33 cellular contexts compared by ENCODE assay signal in genomic region chr1:14909273-14909672, GRCh38.
"Had no signal": no experiment of that assay in that cellular context is flagged by ENCODE, and none has a peak within 500 bp of the region (broad histone marks: within the 10 kb centered on the region; RNA-seq: fewer than 3 reads in every experiment).

No MANE protein-coding gene starts in this region.

- H3K27me3 ChIP-seq: ascending aorta, esophagus muscularis mucosa had no signal

- H3K27ac ChIP-seq: esophagus muscularis mucosa, WERI-Rb-1 had no signal

- H3K9me3 ChIP-seq: ascending aorta, esophagus muscularis mucosa had no signal

- H3K36me3 Mint-ChIP-seq: activated CD4-positive, alpha-beta memory T cell treated with anti-CD3 and anti-CD28 coated beads for 36 hours; activated CD8-positive, alpha-beta memory T cell treated with anti-CD3 and anti-CD28 coated beads, Interleukin-2, amount 10 ng/mL, durations not matched to agents 7 days and 5 days; activated naive CD4-positive, alpha-beta T cell treated with anti-CD3 and anti-CD28 coated beads, Interleukin-2, amount 10 ng/mL, durations not matched to agents 7 days and 5 days; activated naive CD4-positive, alpha-beta T cell treated with anti-CD3 and anti-CD28 coated beads, Interleukin-2, amount 50 U/mL, for 72 hours; activated naive CD8-positive, alpha-beta T cell treated with anti-CD3 and anti-CD28 coated beads, Interleukin-2, amount 10 ng/mL, durations not matched to agents 7 days and 5 days; brain had no signal

- H3K27me3 Mint-ChIP-seq: activated CD4-positive, alpha-beta T cell treated with anti-CD3 and anti-CD28 coated beads, Interleukin-2, amount 10 ng/mL, durations not matched to agents 24 days and 14 days; activated CD8-positive, alpha-beta memory T cell treated with anti-CD3 and anti-CD28 coated beads, Interleukin-2, amount 10 ng/mL, durations not matched to agents 7 days and 5 days; activated naive CD8-positive, alpha-beta T cell treated with anti-CD3 and anti-CD28 coated beads, Interleukin-2, amount 10 ng/mL, durations not matched to agents 7 days and 5 days; brain had no signal

- FAIRE-seq: bronchial epithelial cell, frontal cortex had no signal

- H3K4me1 Mint-ChIP-seq: activated CD4-positive, alpha-beta T cell treated with anti-CD3 and anti-CD28 coated beads for 36 hours; activated CD4-positive, alpha-beta T cell treated with anti-CD3 and anti-CD28 coated beads, Interleukin-2, amount 10 ng/mL, durations not matched to agents 24 days and 14 days; activated CD8-positive, alpha-beta memory T cell treated with anti-CD3 and anti-CD28 coated beads, Interleukin-2, amount 10 ng/mL, durations not matched to agents 7 days and 5 days; activated naive CD4-positive, alpha-beta T cell treated with anti-CD3 and anti-CD28 coated beads, Interleukin-2, amount 10 ng/mL, durations not matched to agents 7 days and 5 days; activated naive CD8-positive, alpha-beta T cell treated with anti-CD3 and anti-CD28 coated beads, Interleukin-2, amount 10 ng/mL, durations not matched to agents 7 days and 5 days; central memory CD8-positive, alpha-beta T cell; T-helper 17 cell had no signal

- H3K36me3 ChIP-seq: ascending aorta, esophagus muscularis mucosa, WERI-Rb-1 had no signal

- H3K27ac Mint-ChIP-seq: activated CD4-positive, alpha-beta memory T cell treated with anti-CD3 and anti-CD28 coated beads for 36 hours; activated CD4-positive, alpha-beta T cell treated with anti-CD3 and anti-CD28 coated beads for 36 hours; activated CD4-positive, alpha-beta T cell treated with anti-CD3 and anti-CD28 coated beads, Interleukin-2, amount 10 ng/mL, durations not matched to agents 24 days and 14 days; activated CD8-positive, alpha-beta memory T cell treated with anti-CD3 and anti-CD28 coated beads, Interleukin-2, amount 10 ng/mL, durations not matched to agents 7 days and 5 days; activated CD8-positive, alpha-beta T cell treated with anti-CD3 and anti-CD28 coated beads, Interleukin-2, amount 10 ng/mL, durations not matched to agents 7 days and 5 days; activated naive CD4-positive, alpha-beta T cell treated with anti-CD3 and anti-CD28 coated beads, Interleukin-2, amount 10 ng/mL, durations not matched to agents 7 days and 5 days; activated naive CD4-positive, alpha-beta T cell treated with anti-CD3 and anti-CD28 coated beads, Interleukin-2, amount 50 U/mL, for 72 hours; activated naive CD8-positive, alpha-beta T cell treated with anti-CD3 and anti-CD28 coated beads, Interleukin-2, amount 10 ng/mL, durations not matched to agents 7 days and 5 days; activated T-helper 1 cell treated with anti-CD3 and anti-CD28 coated beads, Interleukin-12 subunit alpha, Interleukin-12 subunit beta, Interleukin-2, Interleukin-4 antibody, amounts not matched to agents 30 ng/mL and 10 ng/mL and 1 ng/mL, durations not matched to agents 14 hours and 24 hours and 36 hours; activated T-helper 2 cell treated with anti-CD3 and anti-CD28 coated beads, Interferon-gamma antibody, Interleukin-2, Interleukin-4, amounts not matched to agents 10 μg/mL and 5 μg/mL and 100 μg/mL, durations not matched to agents 14 hours and 24 hours and 36 hours; effector memory CD8-positive, alpha-beta T cell; T-helper 17 cell; T-helper 2 cell treated with Interferon-gamma antibody and Interleukin-4, amounts not matched to agents 5 μg/mL and 100 μg/mL, for 36 hours had no signal

- H3K4me3 Mint-ChIP-seq: activated CD4-positive, alpha-beta memory T cell treated with anti-CD3 and anti-CD28 coated beads for 36 hours; activated CD4-positive, alpha-beta T cell treated with anti-CD3 and anti-CD28 coated beads for 36 hours; activated CD4-positive, alpha-beta T cell treated with anti-CD3 and anti-CD28 coated beads, Interleukin-2, amount 10 ng/mL, durations not matched to agents 24 days and 14 days; activated CD8-positive, alpha-beta memory T cell treated with anti-CD3 and anti-CD28 coated beads, Interleukin-2, amount 10 ng/mL, durations not matched to agents 7 days and 5 days; activated CD8-positive, alpha-beta T cell treated with anti-CD3 and anti-CD28 coated beads, Interleukin-2, amount 10 ng/mL, durations not matched to agents 7 days and 5 days; activated naive CD4-positive, alpha-beta T cell treated with anti-CD3 and anti-CD28 coated beads, Interleukin-2, amount 10 ng/mL, durations not matched to agents 7 days and 5 days; activated naive CD8-positive, alpha-beta T cell treated with anti-CD3 and anti-CD28 coated beads, Interleukin-2, amount 10 ng/mL, durations not matched to agents 7 days and 5 days; activated T-helper 1 cell treated with anti-CD3 and anti-CD28 coated beads, Interleukin-12 subunit alpha, Interleukin-12 subunit beta, Interleukin-2, Interleukin-4 antibody, amounts not matched to agents 30 ng/mL and 10 ng/mL and 1 ng/mL, durations not matched to agents 14 hours and 24 hours and 36 hours; brain; central memory CD8-positive, alpha-beta T cell; effector memory CD8-positive, alpha-beta T cell; T-helper 17 cell; T-helper 2 cell treated with Interferon-gamma antibody and Interleukin-4, amounts not matched to agents 5 μg/mL and 100 μg/mL, for 36 hours had no signal

- DNase-seq: activated CD4-positive, alpha-beta memory T cell treated with anti-CD3 and anti-CD28 coated beads for 36 hours; activated CD4-positive, alpha-beta T cell treated with anti-CD3 and anti-CD28 coated beads for 36 hours; activated CD4-positive, alpha-beta T cell treated with anti-CD3 and anti-CD28 coated beads, Interleukin-2, amount 10 ng/mL, durations not matched to agents 24 days and 14 days; activated CD4-positive, CD25-positive, alpha-beta regulatory T cell; activated CD4-positive, CD25-positive, alpha-beta regulatory T cell treated with anti-CD3 and anti-CD28 coated beads, Interleukin-2, amount 50 U/mL, for 72 hours; activated CD8-positive, alpha-beta memory T cell treated with anti-CD3 and anti-CD28 coated beads, Interleukin-2, amount 10 ng/mL, durations not matched to agents 7 days and 5 days; activated CD8-positive, alpha-beta memory T cell treated with anti-CD3 and anti-CD28 coated beads, Interleukin-2, amount 50 U/mL, for 4 hours; activated CD8-positive, alpha-beta T cell treated with anti-CD3 and anti-CD28 coated beads, Interleukin-2, amount 10 ng/mL, durations not matched to agents 7 days and 5 days; activated effector memory CD4-positive, alpha-beta T cell treated with anti-CD3 and anti-CD28 coated beads, Interleukin-2, amount 50 U/mL, for 16 hours; activated naive CD4-positive, alpha-beta T cell treated with anti-CD3 and anti-CD28 coated beads, Interleukin-2, amount 10 ng/mL, durations not matched to agents 7 days and 5 days; activated naive CD8-positive, alpha-beta T cell treated with anti-CD3 and anti-CD28 coated beads, Interleukin-2, amount 10 ng/mL, durations not matched to agents 7 days and 5 days; activated T-cell treated with anti-CD3 and anti-CD28 coated beads, Interleukin-2, amount 50 U/mL, for 1 hour; activated T-cell treated with anti-CD3 and anti-CD28 coated beads, Interleukin-2, amount 50 U/mL, for 48 hours; cortex of kidney; dermis blood vessel endothelial cell; effector CD4-positive, alpha-beta T cell; effector memory CD8-positive, alpha-beta T cell; erythroblast; head of caudate nucleus; T-helper 1 cell; T-helper 17 cell; T1000; WERI-Rb-1 had no signal

- H3K9me3 Mint-ChIP-seq: activated CD4-positive, alpha-beta memory T cell treated with anti-CD3 and anti-CD28 coated beads for 36 hours; activated CD4-positive, alpha-beta T cell treated with anti-CD3 and anti-CD28 coated beads, Interleukin-2, amount 10 ng/mL, durations not matched to agents 24 days and 14 days; activated naive CD4-positive, alpha-beta T cell treated with anti-CD3 and anti-CD28 coated beads, Interleukin-2, amount 10 ng/mL, durations not matched to agents 7 days and 5 days; activated naive CD4-positive, alpha-beta T cell treated with anti-CD3 and anti-CD28 coated beads, Interleukin-2, amount 50 U/mL, for 72 hours; activated naive CD8-positive, alpha-beta T cell treated with anti-CD3 and anti-CD28 coated beads, Interleukin-2, amount 10 ng/mL, durations not matched to agents 7 days and 5 days; activated T-helper 1 cell treated with anti-CD3 and anti-CD28 coated beads, Interleukin-12 subunit alpha, Interleukin-12 subunit beta, Interleukin-2, Interleukin-4 antibody, amounts not matched to agents 30 ng/mL and 10 ng/mL and 1 ng/mL, durations not matched to agents 14 hours and 24 hours and 36 hours; activated T-helper 2 cell treated with anti-CD3 and anti-CD28 coated beads, Interferon-gamma antibody, Interleukin-2, Interleukin-4, amounts not matched to agents 10 μg/mL and 5 μg/mL and 100 μg/mL, durations not matched to agents 14 hours and 24 hours and 36 hours; brain; central memory CD8-positive, alpha-beta T cell; effector memory CD8-positive, alpha-beta T cell; T-helper 2 cell treated with Interferon-gamma antibody and Interleukin-4, amounts not matched to agents 5 μg/mL and 100 μg/mL, for 36 hours had no signal

- H3K4me3 ChIP-seq: ascending aorta, esophagus muscularis mucosa had no signal
